ENCODE assay signal across 16 cellular contexts in genomic region chr15:39887211-39887610, GRCh38.
"Had no signal": no experiment of that assay in that cellular context is flagged by ENCODE, and none has a peak within 500 bp of the region (broad histone marks: within the 10 kb centered on the region; RNA-seq: fewer than 3 reads in every experiment).

No MANE protein-coding gene starts in this region.

- H3K4me1 ChIP-seq: psoas muscle, suprapubic skin had no signal

- H3K4me3 Mint-ChIP-seq: activated naive CD4-positive, alpha-beta T cell treated with anti-CD3 and anti-CD28 coated beads for 36 hours; activated T-cell treated with anti-CD3 and anti-CD28 coated beads, Interleukin-2, amount 50 U/mL, for 4 hours; brain; effector memory CD8-positive, alpha-beta T cell; naive B cell; stimulated activated naive CD8-positive, alpha-beta T cell treated with anti-CD3 and anti-CD28 coated beads, Interleukin-15, Interleukin-2, amounts not matched to agents 100 ng/mL and 50 ng/mL, for 24 hours had no signal

- H3K36me3 Mint-ChIP-seq: brain, naive B cell had no signal

- H3K27ac Mint-ChIP-seq: activated naive CD4-positive, alpha-beta T cell treated with anti-CD3 and anti-CD28 coated beads for 36 hours; brain; effector memory CD8-positive, alpha-beta T cell; naive B cell; stimulated activated naive CD8-positive, alpha-beta T cell treated with anti-CD3 and anti-CD28 coated beads, Interleukin-15, Interleukin-2, amounts not matched to agents 100 ng/mL and 50 ng/mL, for 24 hours had no signal

- H3K4me3 ChIP-seq: mucosa of descending colon, psoas muscle, suprapubic skin, upper lobe of left lung had no signal

- H3K4me1 Mint-ChIP-seq: naive B cell had no signal

- DNase-seq: activated CD4-positive, alpha-beta T cell treated with anti-CD3 and anti-CD28 coated beads, Interleukin-2, amount 50 U/mL, for 1 hour; activated CD4-positive, CD25-positive, alpha-beta regulatory T cell treated with anti-CD3 and anti-CD28 coated beads, Interleukin-2, amount 50 U/mL, for 72 hours; activated CD8-positive, alpha-beta memory T cell treated with anti-CD3 and anti-CD28 coated beads, Interleukin-2, amount 50 U/mL, for 4 hours; activated T-cell treated with anti-CD3 and anti-CD28 coated beads, Interleukin-2, amount 50 U/mL, for 4 hours; effector memory CD8-positive, alpha-beta T cell; left ventricle myocardium superior; naive B cell; psoas muscle; right cardiac atrium; T-helper 9 cell had no signal

- ATAC-seq: activated T-cell treated with anti-CD3 and anti-CD28 coated beads, Interleukin-2, amount 50 U/mL, for 4 hours; effector memory CD8-positive, alpha-beta T cell; psoas muscle had no signal

- H3K27me3 ChIP-seq: suprapubic skin, upper lobe of left lung had no signal

- H3K27me3 Mint-ChIP-seq: brain, naive B cell had no signal

- H3K9me3 Mint-ChIP-seq: activated naive CD4-positive, alpha-beta T cell treated with anti-CD3 and anti-CD28 coated beads for 36 hours; activated T-cell treated with anti-CD3 and anti-CD28 coated beads, Interleukin-2, amount 50 U/mL, for 4 hours; effector memory CD8-positive, alpha-beta T cell; naive B cell; stimulated activated naive CD8-positive, alpha-beta T cell treated with anti-CD3 and anti-CD28 coated beads, Interleukin-15, Interleukin-2, amounts not matched to agents 100 ng/mL and 50 ng/mL, for 24 hours had no signal

- H3K9me3 ChIP-seq: mucosa of descending colon, psoas muscle, suprapubic skin, upper lobe of left lung had no signal

- H3K36me3 ChIP-seq: suprapubic skin, upper lobe of left lung had no signal

- H3K27ac ChIP-seq: psoas muscle, suprapubic skin, upper lobe of left lung had no signal
